Comparison of ENCODE assay signal across 15 cellular contexts in genomic region chr2:25337276-25337675, GRCh38. TPM values are rescaled to one million over a fixed set of nuclear protein-coding genes. Genes with fewer than 3 reads are reported as not detected.
DNase-seq lines count a peak whose midpoint lies in the region; ATAC-seq and TF ChIP-seq lines count a peak whose summit lies in the region.
"Had no signal": no experiment of that assay in that cellular context is flagged by ENCODE, and none has a peak within 500 bp of the region (broad histone marks: within the 10 kb centered on the region; RNA-seq: fewer than 3 reads in every experiment).

No MANE protein-coding gene starts in this region.

- peak overlapping the region; percentile 16 for H3K4me3 Mint-ChIP-seq in activated naive CD4-positive, alpha-beta T cell treated with anti-CD3 and anti-CD28 coated beads, Interleukin-2, amount 50 U/mL, for 24 hours

- peaks cover 0 to 4% (median 0%) of the 10 kb centered on the region in 6 donors for H3K36me3 ChIP-seq in spleen
- H3K36me3 ChIP-seq: esophagus squamous epithelium, lower lobe of right lung, neutrophil, upper lobe of right lung had no signal

- intact Hi-C loops in dorsolateral prefrontal cortex (cut with DNase I), result no loop called here
- intact Hi-C loops in spleen (cut with DNase I; ENCODE audit: low total_unique reads), result no loop called here

- DNase-seq in activated naive CD4-positive, alpha-beta T cell treated with anti-CD3 and anti-CD28 coated beads, Interleukin-2, amount 50 U/mL, for 16 hours, result no peak
- DNase-seq in NCI-H69 (lab: John Stamatoyannopoulos, UW) (peak; percentile 7), dorsolateral prefrontal cortex (no peak), spleen (peak; percentile 46), anterior cingulate cortex (lab: John Stamatoyannopoulos, UW) (no peak)
- DNase-seq: DND-41, esophagus squamous epithelium, lower lobe of right lung, NCI-H146, upper lobe of right lung had no signal

- H3K36me3 Mint-ChIP-seq in activated naive CD4-positive, alpha-beta T cell treated with anti-CD3 and anti-CD28 coated beads, Interleukin-2, amount 50 U/mL, for 24 hours, result no peaks in the 10 kb centered on the region

- H3K4me3 ChIP-seq in dorsolateral prefrontal cortex, result no peak overlapping the region
- no peak overlapping the region for H3K4me3 ChIP-seq in spleen
- H3K4me3 ChIP-seq: esophagus squamous epithelium, lower lobe of right lung, skin epidermis, upper lobe of right lung had no signal

- TF ChIP-seq POLR2A in spleen (IDR thresholded peaks at IDR 0.05), result no peak

- no peak for ATAC-seq in HG02642 (IDR thresholded peaks at IDR 0.05; ENCODE audit: poor library complexity, unreplicated experiment)
- no peak for ATAC-seq in HG02973 (IDR thresholded peaks at IDR 0.05; ENCODE audit: unreplicated experiment)
- ATAC-seq: lower lobe of right lung, upper lobe of right lung had no signal

- H3K9me3 Mint-ChIP-seq in activated naive CD4-positive, alpha-beta T cell treated with anti-CD3 and anti-CD28 coated beads, Interleukin-2, amount 50 U/mL, for 24 hours, result no peaks in the 10 kb centered on the region

- H3K4me1 Mint-ChIP-seq in activated naive CD4-positive, alpha-beta T cell treated with anti-CD3 and anti-CD28 coated beads, Interleukin-2, amount 50 U/mL, for 24 hours, result peaks cover 74% of the 10 kb centered on the region

- TF ChIP-seq CTCF in dorsolateral prefrontal cortex (IDR thresholded peaks at IDR 0.05 in 54 of 56, conservative IDR thresholded peaks at IDR 0.05 in 2 of 56; ENCODE audit: low read depth in 1 of 56, partially characterized antibody in 56 of 56), result no peak
- TF ChIP-seq CTCF in spleen (IDR thresholded peaks at IDR 0.05 in 8 of 11, conservative IDR thresholded peaks at IDR 0.05 in 3 of 11), result no peak

- no peaks in the 10 kb centered on the region for H3K9me3 ChIP-seq in spleen
- H3K9me3 ChIP-seq: esophagus squamous epithelium, lower lobe of right lung, neutrophil, upper lobe of right lung had no signal

- no peaks in the 10 kb centered on the region for H3K27me3 ChIP-seq in dorsolateral prefrontal cortex
- no peaks in the 10 kb centered on the region for H3K27me3 ChIP-seq in spleen (replicated peaks in 1 of 7)
- H3K27me3 ChIP-seq: esophagus squamous epithelium, upper lobe of right lung had no signal

- H3K27ac Mint-ChIP-seq in activated naive CD4-positive, alpha-beta T cell treated with anti-CD3 and anti-CD28 coated beads, Interleukin-2, amount 50 U/mL, for 24 hours, result peak overlapping the region; percentile 1

- peak overlapping the region in 47 of 59 donors; percentile 1 to 99 (median 90) for H3K27ac ChIP-seq in dorsolateral prefrontal cortex
- peak overlapping the region in 3 of 8 donors; percentile 1 to 39 (median 26) for H3K27ac ChIP-seq in spleen
- H3K27ac ChIP-seq: esophagus squamous epithelium, lower lobe of right lung, neutrophil, upper lobe of right lung had no signal

- H3K4me1 ChIP-seq in spleen, result peaks cover 31 to 84% (median 65%) of the 10 kb centered on the region in 6 donors

- no peaks in the 10 kb centered on the region for H3K27me3 Mint-ChIP-seq in activated naive CD4-positive, alpha-beta T cell treated with anti-CD3 and anti-CD28 coated beads, Interleukin-2, amount 50 U/mL, for 24 hours

- 63 to 75% (median 72%) methylated on average over 9 to 10 of the region's 10 CpGs for WGBS in spleen, 5 donors

RNA-seq across cellular contexts. Expression of gene DNMT3A, which starts 4.4 kb away (rescaled TPM):
- total RNA-seq in dorsolateral prefrontal cortex (10 to 100 TPM; 37.2 to 80.0 (median 54.1) TPM), spleen (10 to 100 TPM; 28.4 to 64.6 (median 42.0) TPM)
- 10 to 100 TPM in 2 of 3 donors, 1 to 10 TPM in 1; 9.0 to 17.1 (median 10.5) TPM for polyA plus RNA-seq in spleen

Comparison
In these comparisons a context has a peak if more than half of its experiments do, and no peak if none do; other contexts are left out.
1. DNase-seq: peak in NCI-H69 (single experiment) and spleen (single experiment); none in activated naive CD4-positive, alpha-beta T cell treated with anti-CD3 and anti-CD28 coated beads, Interleukin-2, amount 50 U/mL, for 16 hours (single experiment), dorsolateral prefrontal cortex (0 of 10) and anterior cingulate cortex (0 of 58).